Comparison of ENCODE assay signal across 9 cellular contexts in the genomic region with DNA sequence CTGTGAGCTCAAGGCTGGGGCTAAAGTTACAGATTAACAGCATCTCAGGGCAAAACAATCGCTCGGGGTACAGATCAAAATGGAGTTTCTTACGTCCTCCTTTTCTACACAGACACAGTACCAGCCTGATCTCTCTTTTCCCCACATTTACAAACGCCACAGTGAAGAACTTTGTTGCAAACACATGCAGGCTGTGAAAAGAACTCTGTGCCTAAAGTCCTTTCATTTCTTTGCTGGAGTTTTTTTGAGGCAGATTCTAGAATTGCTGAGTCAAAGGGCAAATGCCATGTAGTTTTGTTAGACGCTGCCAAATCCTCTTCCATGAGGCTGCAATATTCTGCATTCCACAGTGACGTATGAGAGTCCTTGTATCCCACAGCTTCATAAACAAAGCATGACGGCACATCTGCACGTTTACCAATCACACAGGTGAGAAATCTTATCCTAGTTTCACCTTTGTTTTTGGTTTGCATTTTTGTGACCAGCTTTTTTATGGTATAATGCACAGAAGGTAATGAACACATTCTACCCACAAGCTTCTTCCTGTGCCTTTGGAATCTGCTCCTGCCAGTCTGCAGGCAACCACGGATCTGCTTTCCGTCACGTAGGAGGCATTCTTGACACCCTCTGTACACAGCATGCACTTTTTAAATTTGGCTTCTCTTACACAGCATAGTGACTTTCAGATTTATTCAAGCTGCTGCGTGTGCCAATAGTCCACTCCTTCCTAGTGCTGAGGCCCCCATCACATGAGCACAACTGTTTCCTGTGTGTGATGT. TPM values are rescaled to one million over a fixed set of nuclear protein-coding genes. Genes with fewer than 3 reads are reported as not detected.
DNase-seq lines count a peak whose midpoint lies in the region; ATAC-seq and TF ChIP-seq lines count a peak whose summit lies in the region.
"Had no signal": no experiment of that assay in that cellular context is flagged by ENCODE, and none has a peak within 500 bp of the region (broad histone marks: within the 10 kb centered on the region; RNA-seq: fewer than 3 reads in every experiment).

No MANE protein-coding gene starts in this region.

- no peak overlapping the region for H3K27ac Mint-ChIP-seq in activated naive CD4-positive, alpha-beta T cell treated with anti-CD3 and anti-CD28 coated beads, Interleukin-2, amount 10 ng/mL, durations not matched to agents 7 days and 5 days

- no peaks in the 10 kb centered on the region for H3K9me3 ChIP-seq in adrenal gland (replicated peaks in 1 of 3)
- H3K9me3 ChIP-seq in right cardiac atrium (ENCODE audit: control insufficient read depth, low read length) = no peaks in the 10 kb centered on the region
- no peaks in the 10 kb centered on the region for H3K9me3 ChIP-seq in skeletal muscle tissue (ENCODE audit: control insufficient read depth in 3 of 3, low read length in 3 of 3)

- H3K36me3 ChIP-seq in adrenal gland (replicated peaks in 1 of 2) (no peaks in the 10 kb centered on the region), skeletal muscle tissue (ENCODE audit: control insufficient read depth in 3 of 3, insufficient read depth in 3 of 3, low read length in 3 of 3) (peaks cover 2 to 7% (median 5%) of the 10 kb centered on the region in 3 donors)

- no peak overlapping the region for H3K4me3 ChIP-seq in adrenal gland
- no peak overlapping the region for H3K4me3 ChIP-seq in right cardiac atrium (ENCODE audit: low read length)
- no peak overlapping the region for H3K4me3 ChIP-seq in skeletal muscle tissue (ENCODE audit: low read length in 3 of 3)

- H3K4me1 Mint-ChIP-seq in activated naive CD4-positive, alpha-beta T cell treated with anti-CD3 and anti-CD28 coated beads, Interleukin-2, amount 10 ng/mL, durations not matched to agents 7 days and 5 days = peaks cover 4% of the 10 kb centered on the region

- CTCF ChIA-PET in activated naive CD4-positive, alpha-beta T cell treated with anti-CD3 and anti-CD28 coated beads, Interleukin-2, amount 10 ng/mL, durations not matched to agents 7 days and 5 days (lab: Charles Lee) = no interaction called here

- H3K27me3 ChIP-seq in adrenal gland (no peaks in the 10 kb centered on the region), right cardiac atrium (ENCODE audit: control insufficient read depth, insufficient read depth) (no peaks in the 10 kb centered on the region), skeletal muscle tissue (ENCODE audit: control insufficient read depth in 3 of 3, insufficient read depth in 3 of 3, low read length in 3 of 3) (peaks cover 0 to 9% (median 6%) of the 10 kb centered on the region in 3 donors)

- peaks cover 6% of the 10 kb centered on the region for H3K9me3 Mint-ChIP-seq in activated naive CD4-positive, alpha-beta T cell treated with anti-CD3 and anti-CD28 coated beads, Interleukin-2, amount 10 ng/mL, durations not matched to agents 7 days and 5 days

- no peak for TF ChIP-seq CTCF in adrenal gland (IDR thresholded peaks at IDR 0.05)

- DNase-seq in GM04504 (ENCODE audit: low read depth) (peak; percentile 73), adrenal gland (peak in 2 of 7 donors; percentile 38 to 55), right cardiac atrium (no peak), SHP77 (lab: John Stamatoyannopoulos, UW) (no peak)
- DNase-seq in activated naive CD4-positive, alpha-beta T cell treated with anti-CD3 and anti-CD28 coated beads, Interleukin-2, amount 10 ng/mL, durations not matched to agents 7 days and 5 days = no peak
- DNase-seq: SW 1271 had no signal

- H3K27me3 Mint-ChIP-seq in activated naive CD4-positive, alpha-beta T cell treated with anti-CD3 and anti-CD28 coated beads, Interleukin-2, amount 10 ng/mL, durations not matched to agents 7 days and 5 days = no peaks in the 10 kb centered on the region

- ATAC-seq in right cardiac atrium (peak; percentile 72 to 85), GM21576 (IDR thresholded peaks at IDR 0.05; ENCODE audit: unreplicated experiment) (no peak), HG03196 (IDR thresholded peaks at IDR 0.05; ENCODE audit: unreplicated experiment) (no peak)

- no peak overlapping the region for H3K4me3 Mint-ChIP-seq in activated naive CD4-positive, alpha-beta T cell treated with anti-CD3 and anti-CD28 coated beads, Interleukin-2, amount 10 ng/mL, durations not matched to agents 7 days and 5 days

- no peak for TF ChIP-seq POLR2A in adrenal gland (IDR thresholded peaks at IDR 0.05)

- H3K4me1 ChIP-seq in adrenal gland (replicated peaks in 1 of 2) (peaks cover 0 to 10% of the 10 kb centered on the region in 2 donors), right cardiac atrium (ENCODE audit: control insufficient read depth, insufficient read depth, low read length) (peaks cover 4% of the 10 kb centered on the region), skeletal muscle tissue (ENCODE audit: control insufficient read depth in 3 of 3, insufficient read depth in 3 of 3, low read length in 3 of 3) (peaks cover 18 to 32% (median 22%) of the 10 kb centered on the region in 3 donors)

- peak overlapping the region in 2 of 3 donors; percentile 3 for H3K9ac ChIP-seq in skeletal muscle tissue (ENCODE audit: low read depth in 1 of 3, low read length in 3 of 3)

- H3K36me3 Mint-ChIP-seq in activated naive CD4-positive, alpha-beta T cell treated with anti-CD3 and anti-CD28 coated beads, Interleukin-2, amount 10 ng/mL, durations not matched to agents 7 days and 5 days = peaks cover 8% of the 10 kb centered on the region

- peak overlapping the region in 3 of 5 donors; percentile 11 to 70 (median 66) for H3K27ac ChIP-seq in adrenal gland
- H3K27ac ChIP-seq in right cardiac atrium (ENCODE audit: low read length) = peak overlapping the region; percentile 79
- peak overlapping the region; percentile 49 for H3K27ac ChIP-seq in skeletal muscle tissue (ENCODE audit: low read depth, low read length)

- WGBS in adrenal gland, 4 donors = 52 to 65% (median 59%) methylated on average over 12 of the region's 12 CpGs
- 34% methylated on average over 12 of the region's 12 CpGs for WGBS in right cardiac atrium

- intact Hi-C loops in adrenal gland (cut with DNase I) (no loop called here), right cardiac atrium (cut with DNase I) (no loop called here)

RNA-seq across cellular contexts. Expression of a gene that starts 44.6 kb away (rescaled TPM):
- total RNA-seq in adrenal gland = 10 to 100 TPM; 33.9 to 59.1 (median 43.4) TPM
- 10 to 100 TPM; 23.2 to 45.3 (median 42.8) TPM for polyA plus RNA-seq in adrenal gland
- total RNA-seq in right cardiac atrium = 10 to 100 TPM; 11.0 to 19.7 (median 15.5) TPM
- polyA plus RNA-seq in right cardiac atrium = 15.6 TPM
- 35.5 TPM for total RNA-seq in skeletal muscle tissue

Comparison
In these comparisons a context has a peak if more than half of its experiments do, and no peak if none do; other contexts are left out.
1. ATAC-seq: peak in right cardiac atrium (2 of 2); none in GM21576 (single experiment) and HG03196 (single experiment).
2. Peak in every context shown above with its lines, with median percentiles within 50 percentile points of each other: H3K27ac ChIP-seq.